Comparison of ENCODE assay signal across 22 cellular contexts in genomic region chr2:209686417-209686816, GRCh38.
DNase-seq lines count a peak whose midpoint lies in the region; ATAC-seq and TF ChIP-seq lines count a peak whose summit lies in the region.
"Had no signal": no experiment of that assay in that cellular context is flagged by ENCODE, and none has a peak within 500 bp of the region (broad histone marks: within the 10 kb centered on the region; RNA-seq: fewer than 3 reads in every experiment).

No MANE protein-coding gene starts in this region.

- H3K27ac Mint-ChIP-seq in neural progenitor cell: peak overlapping the region; percentile 36
- H3K27ac Mint-ChIP-seq: CD14-positive monocyte; CD4-positive, alpha-beta T cell; CD8-positive, alpha-beta memory T cell; HFFc6 had no signal

- no peak overlapping the region for H3K4me2 ChIP-seq in neural progenitor cell
- H3K4me2 ChIP-seq: A549; BLaER1 treated with 17β-estradiol and CSF1 and Interleukin-3, amounts not matched to agents 10 nM and 100 nM had no signal

- no peak overlapping the region for H3K4me3 Mint-ChIP-seq in neural progenitor cell
- H3K4me3 Mint-ChIP-seq: CD14-positive monocyte; CD4-positive, alpha-beta T cell; CD8-positive, alpha-beta memory T cell; HFFc6 had no signal

- H3K36me3 Mint-ChIP-seq in neural progenitor cell: peaks cover 40% of the 10 kb centered on the region
- H3K36me3 Mint-ChIP-seq: CD14-positive monocyte; CD8-positive, alpha-beta memory T cell had no signal

- H3K9me3 ChIP-seq in heart left ventricle: no peaks in the 10 kb centered on the region
- H3K9me3 ChIP-seq in right atrium auricular region: no peaks in the 10 kb centered on the region
- no peaks in the 10 kb centered on the region for H3K9me3 ChIP-seq in neural progenitor cell (ENCODE audit: low read depth)
- H3K9me3 ChIP-seq: A549; BE2C; BLaER1 treated with 17β-estradiol and CSF1 and Interleukin-3, amounts not matched to agents 10 nM and 100 nM; HAP-1 had no signal

- no peaks in the 10 kb centered on the region for H3K27me3 ChIP-seq in heart left ventricle
- H3K27me3 ChIP-seq in right atrium auricular region: no peaks in the 10 kb centered on the region
- no peaks in the 10 kb centered on the region for H3K27me3 ChIP-seq in neural progenitor cell
- H3K27me3 ChIP-seq: BE2C; BLaER1 treated with 17β-estradiol and CSF1 and Interleukin-3, amounts not matched to agents 10 nM and 100 nM had no signal

- H3K4me1 ChIP-seq in heart left ventricle: peaks cover 0 to 17% (median 4%) of the 10 kb centered on the region in 12 donors
- peaks cover 0 to 5% of the 10 kb centered on the region in 2 donors for H3K4me1 ChIP-seq in right atrium auricular region
- H3K4me1 ChIP-seq in neural progenitor cell: peaks cover 33% of the 10 kb centered on the region
- H3K4me1 ChIP-seq: A549; BLaER1 treated with 17β-estradiol and CSF1 and Interleukin-3, amounts not matched to agents 10 nM and 100 nM; HAP-1 had no signal

- intact Hi-C loops in heart left ventricle (cut with DNase I): no loop called here
- intact Hi-C loops in cardiac septum (cut with DNase I): loop anchor here (5.0 kb wide), 1 partner anchor 259 kb away; no protein-coding TSS in a partner anchor
- intact Hi-C loops in Right ventricle myocardium inferior (cut with DNase I): no loop called here

- no peak overlapping the region for H2AFZ ChIP-seq in neural progenitor cell (replicated peaks)

- H3K27me3 Mint-ChIP-seq in neural progenitor cell (ENCODE audit: insufficient read depth, low read depth): peaks cover 2% of the 10 kb centered on the region
- H3K27me3 Mint-ChIP-seq: CD4-positive, alpha-beta T cell; CD8-positive, alpha-beta memory T cell had no signal

- no peaks in the 10 kb centered on the region for H4K20me1 ChIP-seq in neural progenitor cell (ENCODE audit: low read depth)
- H4K20me1 ChIP-seq: BLaER1 treated with 17β-estradiol and CSF1 and Interleukin-3, amounts not matched to agents 10 nM and 100 nM had no signal

- no peaks in the 10 kb centered on the region for H3K79me2 ChIP-seq in neural progenitor cell (ENCODE audit: low read depth)

- ATAC-seq in heart left ventricle (no peak), Right ventricle myocardium inferior (no peak)
- ATAC-seq: A549 had no signal

- peaks cover 24% of the 10 kb centered on the region for H3F3A ChIP-seq in neural progenitor cell (ENCODE audit: low read depth)

- H3K9ac ChIP-seq in neural progenitor cell: no peak overlapping the region
- H3K9ac ChIP-seq: BLaER1 treated with 17β-estradiol and CSF1 and Interleukin-3, amounts not matched to agents 10 nM and 100 nM had no signal

- peaks cover 7% of the 10 kb centered on the region for H3K9me3 Mint-ChIP-seq in neural progenitor cell
- H3K9me3 Mint-ChIP-seq: CD4-positive, alpha-beta T cell had no signal

- no peak for TF ChIP-seq CTCF in heart left ventricle (IDR thresholded peaks at IDR 0.05)
- no peak for TF ChIP-seq CTCF in right atrium auricular region (IDR thresholded peaks at IDR 0.05)
- TF ChIP-seq CTCF in neural progenitor cell (IDR thresholded peaks at IDR 0.05): no peak

- H3K27ac ChIP-seq in heart left ventricle (peak overlapping the region in 7 of 12 donors; percentile 21 to 78 (median 59)), right atrium auricular region (peak overlapping the region; percentile 29 to 76), neural progenitor cell (no peak overlapping the region)
- H3K27ac ChIP-seq: A549; BLaER1 treated with 17β-estradiol and CSF1 and Interleukin-3, amounts not matched to agents 10 nM and 100 nM had no signal

- WGBS in heart left ventricle, 4 donors: 32 to 53% (median 41%) methylated on average over 2 of the region's 2 CpGs

- peaks cover 58% of the 10 kb centered on the region for H3K4me1 Mint-ChIP-seq in neural progenitor cell
- H3K4me1 Mint-ChIP-seq: CD14-positive monocyte; CD8-positive, alpha-beta memory T cell had no signal

- DNase-seq in heart left ventricle (no peak), cardiac septum (ENCODE audit: low spot score) (no peak), right atrium auricular region (ENCODE audit: low spot score) (no peak), Right ventricle myocardium inferior (ENCODE audit: missing footprints) (no peak), neural progenitor cell (ENCODE audit: low spot score) (no peak), cerebellum (ENCODE audit: low spot score) (no peak)
- DNase-seq: 8988T; ACHN; AML-193; BE2C; CD4-positive, alpha-beta T cell; CD8-positive, alpha-beta memory T cell; DMS 273 treated with DMSO at 0.1 percent for 48 hours; DMS79; EL; GF-D8; GOT3; HFFc6 had no signal

- no peak for TF ChIP-seq POLR2A in heart left ventricle (IDR thresholded peaks at IDR 0.05)

- H3K36me3 ChIP-seq in heart left ventricle (no peaks in the 10 kb centered on the region), right atrium auricular region (no peaks in the 10 kb centered on the region), neural progenitor cell (no peaks in the 10 kb centered on the region)
- H3K36me3 ChIP-seq: BLaER1 treated with 17β-estradiol and CSF1 and Interleukin-3, amounts not matched to agents 10 nM and 100 nM; HAP-1 had no signal

- no peak overlapping the region for H3K4me3 ChIP-seq in heart left ventricle
- no peak overlapping the region for H3K4me3 ChIP-seq in right atrium auricular region
- H3K4me3 ChIP-seq in neural progenitor cell: no peak overlapping the region
- H3K4me3 ChIP-seq: A549; BLaER1 treated with 17β-estradiol and CSF1 and Interleukin-3, amounts not matched to agents 10 nM and 100 nM; HAP-1 had no signal
